8 cellular contexts compared by ENCODE assay signal in the genomic region with DNA sequence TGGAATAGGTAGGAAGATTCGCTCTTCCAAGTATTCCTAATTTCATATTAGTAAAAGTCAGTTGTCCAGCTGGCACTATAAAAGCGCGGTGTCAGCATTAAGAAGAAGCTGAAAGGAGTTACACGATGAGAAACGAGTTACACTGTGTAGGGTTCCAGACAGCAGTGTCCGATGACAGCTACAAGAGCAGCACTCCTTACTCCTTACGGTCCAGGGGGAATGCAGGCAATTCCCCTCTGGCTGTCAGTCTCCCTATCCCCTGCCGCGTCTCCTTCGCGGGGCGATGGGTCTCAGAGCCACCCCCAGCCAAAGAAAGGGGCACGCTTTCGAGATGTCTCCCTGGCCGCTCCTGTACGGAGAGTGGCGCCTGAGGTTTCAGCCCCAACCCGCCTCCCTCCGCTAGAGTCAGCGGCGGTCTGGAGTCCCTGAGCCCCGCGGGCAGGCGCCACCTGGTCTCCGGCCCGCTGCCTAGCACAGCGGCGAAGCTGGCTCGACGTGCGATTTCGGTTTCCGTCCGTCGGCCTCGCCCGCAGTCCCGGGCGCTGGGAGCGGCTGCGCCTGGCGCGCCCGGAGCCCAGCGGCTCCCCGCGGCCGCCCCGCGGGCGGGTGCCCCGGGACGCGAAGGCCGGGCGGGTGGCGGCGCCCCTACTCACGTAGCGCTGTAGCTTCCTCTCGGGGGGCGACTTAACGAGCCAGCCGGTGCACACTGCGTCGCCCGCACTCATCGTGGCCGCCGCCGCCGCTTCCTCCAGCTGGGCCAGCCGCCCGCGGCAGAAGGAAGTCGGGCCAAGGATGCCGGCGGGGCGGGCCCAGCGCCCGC. TPM values are rescaled to one million over a fixed set of nuclear protein-coding genes. Genes with fewer than 3 reads are reported as not detected.
DNase-seq lines count a peak whose midpoint lies in the region; TF ChIP-seq lines count a peak whose summit lies in the region.

A gene with protein sequence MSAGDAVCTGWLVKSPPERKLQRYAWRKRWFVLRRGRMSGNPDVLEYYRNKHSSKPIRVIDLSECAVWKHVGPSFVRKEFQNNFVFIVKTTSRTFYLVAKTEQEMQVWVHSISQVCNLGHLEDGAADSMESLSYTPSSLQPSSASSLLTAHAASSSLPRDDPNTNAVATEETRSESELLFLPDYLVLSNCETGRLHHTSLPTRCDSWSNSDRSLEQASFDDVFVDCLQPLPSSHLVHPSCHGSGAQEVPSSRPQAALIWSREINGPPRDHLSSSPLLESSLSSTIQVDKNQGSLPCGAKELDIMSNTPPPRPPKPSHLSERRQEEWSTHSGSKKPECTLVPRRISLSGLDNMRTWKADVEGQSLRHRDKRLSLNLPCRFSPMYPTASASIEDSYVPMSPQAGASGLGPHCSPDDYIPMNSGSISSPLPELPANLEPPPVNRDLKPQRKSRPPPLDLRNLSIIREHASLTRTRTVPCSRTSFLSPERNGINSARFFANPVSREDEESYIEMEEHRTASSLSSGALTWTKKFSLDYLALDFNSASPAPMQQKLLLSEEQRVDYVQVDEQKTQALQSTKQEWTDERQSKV (minus strand): TSS at position 777 of the 820 bp plus-strand sequence. CDS start 52 bp downstream, at position 725.

- H3K4me1 Mint-ChIP-seq in glutamatergic neuron (ENCODE audit: low read depth, unreplicated experiment) (peaks cover 20% of the 10 kb centered on the region), osteocyte (ENCODE audit: unreplicated experiment) (peaks cover 4% of the 10 kb centered on the region)

- DNase-seq in GM12864 (ENCODE audit: low read depth) (no peak), HCEC 1CT (peak; percentile 5), NCI-H524 (lab: John Stamatoyannopoulos, UW) (peak; percentile 25 to 59), glutamatergic neuron (peak; percentile 70), osteocyte (ENCODE audit: extremely low spot score, unreplicated experiment) (no peak), H4 (ENCODE audit: low spot score) (no peak), globus pallidus (ENCODE audit: low spot score) (no peak)
- DNase-seq in activated effector memory CD4-positive, alpha-beta T cell treated with Interleukin-2 at 50 U/mL for 16 hours, result peak; percentile 6

- H3K27ac Mint-ChIP-seq in glutamatergic neuron (ENCODE audit: unreplicated experiment) (peak within 1 kb of the TSS; percentile 94), osteocyte (ENCODE audit: unreplicated experiment) (no peak within 1 kb of the TSS)

- H3K27me3 Mint-ChIP-seq in glutamatergic neuron (ENCODE audit: unreplicated experiment) (peaks cover 4% of the 10 kb centered on the region), osteocyte (ENCODE audit: unreplicated experiment) (peaks cover 8% of the 10 kb centered on the region)

- H3K36me3 Mint-ChIP-seq in glutamatergic neuron (ENCODE audit: unreplicated experiment), result no peaks in the 10 kb centered on the region
- H3K36me3 Mint-ChIP-seq in osteocyte (ENCODE audit: unreplicated experiment), result no peaks in the 10 kb centered on the region

- TF ChIP-seq CTCF in GM12864 (IDR thresholded peaks at IDR 0.05; ENCODE audit: low read depth, low read length, missing control alignments) (no peak), glutamatergic neuron (IDR thresholded peaks at IDR 0.05; ENCODE audit: partially characterized antibody, unreplicated experiment) (no peak), osteocyte (IDR thresholded peaks at IDR 0.05) (no peak)

- H3K9me3 Mint-ChIP-seq in glutamatergic neuron (ENCODE audit: unreplicated experiment) (peaks cover 8% of the 10 kb centered on the region), osteocyte (ENCODE audit: unreplicated experiment) (no peaks in the 10 kb centered on the region)

- H3K4me3 Mint-ChIP-seq in glutamatergic neuron (ENCODE audit: unreplicated experiment) (peak within 1 kb of the TSS; percentile 84), osteocyte (ENCODE audit: unreplicated experiment) (peak within 1 kb of the TSS; percentile 65)

- peak within 1 kb of the TSS; percentile 65 for H3K4me3 ChIP-seq in GM12864 (ENCODE audit: low read depth, low read length)

RNA-seq across cellular contexts. Expression of the gene that starts here (rescaled TPM):
- total RNA-seq in glutamatergic neuron (ENCODE audit: unreplicated experiment) (9.6 TPM), osteocyte (0.78 and 1.1 TPM in 2 replicates)
- total RNA-seq in H4 (2014; rRNA removed; shearing (Covaris generic)), result 0.08 and 0.33 TPM in 2 replicates

Comparison
In these comparisons a context has a peak if more than half of its experiments do, and no peak if none do; other contexts are left out.
1. DNase-seq: peak in HCEC 1CT (single experiment), NCI-H524 (2 of 2), activated effector memory CD4-positive, alpha-beta T cell treated with Interleukin-2 at 50 U/mL for 16 hours (single experiment) and glutamatergic neuron (single experiment); none in GM12864 (single experiment), osteocyte (single experiment), H4 (single experiment) and globus pallidus (single experiment).